Comparison of ENCODE assay signal across 12 cellular contexts in genomic region chr16:57643166-57643813, GRCh38. TPM values are rescaled to one million over a fixed set of nuclear protein-coding genes. Genes with fewer than 3 reads are reported as not detected.
DNase-seq lines count a peak whose midpoint lies in the region; ATAC-seq lines count a peak whose summit lies in the region.
"Had no signal": no experiment of that assay in that cellular context is flagged by ENCODE, and none has a peak within 500 bp of the region (broad histone marks: within the 10 kb centered on the region; RNA-seq: fewer than 3 reads in every experiment).

No MANE protein-coding gene starts in this region.

- no peak overlapping the region for H3K27ac Mint-ChIP-seq in stimulated activated memory B cell treated with anti-CD40 and anti-IgM and Interleukin-4, amounts not matched to agents 10 μg/mL and 1 μg/mL and 100 μg/mL, for 72 hours
- H3K27ac Mint-ChIP-seq: T-cell had no signal

- no peak for ATAC-seq in HG02763 (IDR thresholded peaks at IDR 0.05; ENCODE audit: unreplicated experiment)
- ATAC-seq in stimulated activated memory B cell treated with anti-CD40 and anti-IgM and Interleukin-4, amounts not matched to agents 10 μg/mL and 1 μg/mL and 100 μg/mL, for 72 hours, result no peak
- ATAC-seq in GM21526 (IDR thresholded peaks at IDR 0.05; ENCODE audit: low FRiP score, unreplicated experiment), result no peak
- ATAC-seq: T-cell had no signal

- no peaks in the 10 kb centered on the region for H3K36me3 Mint-ChIP-seq in stimulated activated memory B cell treated with anti-CD40 and anti-IgM and Interleukin-4, amounts not matched to agents 10 μg/mL and 1 μg/mL and 100 μg/mL, for 72 hours
- H3K36me3 Mint-ChIP-seq: T-cell had no signal

- in situ Hi-C loops in KBM-7 (cut with MboI; ENCODE audit: low pct_unique_long_range_greater_than_20kb, low sequenced_read_pairs), result loop anchor here (10.0 kb wide), 1 partner anchor 48 kb away; no protein-coding TSS in a partner anchor

- DNase-seq in AG08396 (ENCODE audit: low spot score), result peak; percentile 36
- DNase-seq in MG63, result peak; percentile 98
- DNase-seq in epithelial cell of prostate (ENCODE audit: low read depth, low spot score), result no peak
- DNase-seq in myocyte (ENCODE audit: low read depth), result peak; percentile 94
- no peak for DNase-seq in KBM-7
- DNase-seq: activated T-cell treated with anti-CD3 and anti-CD28 coated beads, Interleukin-2, amount 50 U/mL, for 48 hours; Calu3; stimulated activated CD4-positive, alpha-beta T cell treated with anti-CD3 and anti-CD28 coated beads, Interleukin-2, amount 100 ng/mL, for 24 hours; T-cell had no signal

- no peak overlapping the region for H3K4me3 Mint-ChIP-seq in stimulated activated memory B cell treated with anti-CD40 and anti-IgM and Interleukin-4, amounts not matched to agents 10 μg/mL and 1 μg/mL and 100 μg/mL, for 72 hours
- H3K4me3 Mint-ChIP-seq: T-cell had no signal

- H3K9me3 Mint-ChIP-seq in stimulated activated memory B cell treated with anti-CD40 and anti-IgM and Interleukin-4, amounts not matched to agents 10 μg/mL and 1 μg/mL and 100 μg/mL, for 72 hours, result no peaks in the 10 kb centered on the region
- H3K9me3 Mint-ChIP-seq: T-cell had no signal

- peaks cover 26% of the 10 kb centered on the region for H3K27me3 Mint-ChIP-seq in stimulated activated memory B cell treated with anti-CD40 and anti-IgM and Interleukin-4, amounts not matched to agents 10 μg/mL and 1 μg/mL and 100 μg/mL, for 72 hours

- no peaks in the 10 kb centered on the region for H3K36me3 ChIP-seq in MG63

- H3K27me3 ChIP-seq in MG63, result no peaks in the 10 kb centered on the region

- peak overlapping the region; percentile 63 for H3K27ac ChIP-seq in epithelial cell of prostate

- no peaks in the 10 kb centered on the region for H3K9me3 ChIP-seq in MG63

- H3K4me3 ChIP-seq in MG63, result no peak overlapping the region

- H3K4me1 Mint-ChIP-seq in stimulated activated memory B cell treated with anti-CD40 and anti-IgM and Interleukin-4, amounts not matched to agents 10 μg/mL and 1 μg/mL and 100 μg/mL, for 72 hours, result peaks cover 19% of the 10 kb centered on the region

RNA-seq across cellular contexts. Expression of gene ADGRG1, which starts 14.9 kb away (rescaled TPM):
- total RNA-seq in MG63 (2014; rRNA removed; shearing (Covaris generic); ENCODE audit: low replicate concordance), result 1.4 and 1.6 TPM in 2 replicates
- total RNA-seq in myocyte, result 38.8 and 173 TPM in 2 replicates
- 43.9 TPM for polyA plus RNA-seq in myocyte (2012)

RNA-seq across cellular contexts. Expression of gene ADGRG3, which starts 24.8 kb away (rescaled TPM):
- total RNA-seq in MG63 (2014; rRNA removed; shearing (Covaris generic); ENCODE audit: low replicate concordance), result not detected in 2 replicates
- 0.31 TPM in 1 of 2 replicates, not detected in the other for total RNA-seq in myocyte
- 0.05 TPM for polyA plus RNA-seq in myocyte (2012)
- total RNA-seq: Calu3 had no signal

RNA-seq across cellular contexts. Expression of gene DRC7, which starts 51.3 kb away (rescaled TPM):
- not detected in 2 replicates for total RNA-seq in MG63 (2014; rRNA removed; shearing (Covaris generic); ENCODE audit: low replicate concordance)
- total RNA-seq in myocyte, result not detected in 2 replicates
- not detected for polyA plus RNA-seq in myocyte (2012)
- total RNA-seq: Calu3, T-cell had no signal

Comparison
In these comparisons a context has a peak if more than half of its experiments do, and no peak if none do; other contexts are left out.
1. DNase-seq: peak in AG08396 (single experiment), MG63 (single experiment) and myocyte (single experiment); none in epithelial cell of prostate (single experiment) and KBM-7 (single experiment).
2. RNA of gene ADGRG1, which starts 14.9 kb away (total RNA-seq): 38.8 to 173 TPM in myocyte; 1.4 to 1.6 TPM in MG63; every median in the first group is over 10 times any median in the second.